ENCODE assay signal across 7 cellular contexts in the genomic region with DNA sequence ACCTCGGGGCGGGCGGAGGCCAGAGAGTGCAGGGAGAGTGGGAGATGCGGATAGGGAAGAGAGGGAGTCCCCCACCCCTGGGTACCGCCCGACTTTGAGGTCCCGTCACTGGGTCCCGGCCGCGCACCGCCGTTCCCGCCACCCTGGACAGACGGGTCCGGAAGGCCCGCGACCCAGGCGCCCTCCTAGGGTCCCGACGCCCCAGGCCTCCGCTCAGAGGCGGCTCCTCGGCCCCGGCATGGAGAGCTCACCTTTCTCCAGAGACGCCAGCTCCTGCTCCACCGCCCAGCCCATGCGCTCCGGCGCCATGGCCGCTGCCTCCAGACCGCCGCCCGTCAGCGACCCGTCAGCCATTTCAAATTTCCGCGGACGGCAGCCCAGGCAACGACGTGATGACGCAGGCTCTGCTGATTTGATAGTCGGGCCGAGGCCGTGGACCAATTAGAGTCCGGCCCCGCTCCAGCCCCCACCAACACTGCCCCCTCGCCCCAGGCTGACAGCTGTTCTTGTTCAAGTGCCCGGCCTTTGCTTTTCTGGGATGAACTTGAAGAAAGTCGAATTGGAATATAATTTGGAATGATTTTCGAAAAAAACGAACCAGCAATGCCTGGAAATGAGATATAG. TPM values are rescaled to one million over a fixed set of nuclear protein-coding genes. Genes with fewer than 3 reads are reported as not detected.
A peak's percentile ranks its signal among the peaks of the same experiment; 100 is the strongest.
DNase-seq lines count a peak whose midpoint lies in the region; ATAC-seq and TF ChIP-seq lines count a peak whose summit lies in the region.

TSS of gene SHCBP1 (minus strand) at position 374 of the 624 bp plus-strand sequence. CDS start at position 354, 20 bp downstream.

- TF ChIP-seq POLR2A in GM18505 (IDR thresholded peaks at IDR 0.05; ENCODE audit: borderline replicate concordance, extremely low read depth, insufficient read depth, insufficient read length): peak; percentile 79
- no peak for TF ChIP-seq POLR2A in gastrocnemius medialis (IDR thresholded peaks at IDR 0.05)

- in situ Hi-C loops in gastrocnemius medialis (cut with MboI; ENCODE audit: low sequenced_read_pairs in 4 of 4): no loop called here

- H3K4me3 Mint-ChIP-seq in T-helper 2 cell treated with Interferon-gamma antibody and Interleukin-4, amounts not matched to agents 5 μg/mL and 100 μg/mL, for 36 hours: peak within 1 kb of the TSS; percentile 97

- peaks cover 26% of the 10 kb centered on the region for H3K4me1 Mint-ChIP-seq in T-helper 2 cell treated with Interferon-gamma antibody and Interleukin-4, amounts not matched to agents 5 μg/mL and 100 μg/mL, for 36 hours (ENCODE audit: low read depth)

- intact Hi-C loops in gastrocnemius medialis (cut with DNase I; ENCODE audit: low total_unique reads): loop anchor here (2.0 kb wide), 1 partner anchor 70 kb away; no protein-coding TSS in a partner anchor

- H3K27me3 Mint-ChIP-seq in T-helper 2 cell treated with Interferon-gamma antibody and Interleukin-4, amounts not matched to agents 5 μg/mL and 100 μg/mL, for 36 hours (ENCODE audit: low read depth): no peaks in the 10 kb centered on the region

- H3K9me3 ChIP-seq in gastrocnemius medialis: no peaks in the 10 kb centered on the region

- DNase-seq in NCI-H1694 (lab: John Stamatoyannopoulos, UW): peak; percentile 69
- DNase-seq in T-helper 2 cell treated with Interferon-gamma antibody and Interleukin-4, amounts not matched to agents 5 μg/mL and 100 μg/mL, for 36 hours (ENCODE audit: low spot score): peak; percentile 87
- peak; percentile 94 for DNase-seq in astrocyte of the hippocampus (ENCODE audit: low read depth, low spot score)
- DNase-seq in iPS DF 19.7 (ENCODE audit: low read depth, low spot score): peak; percentile 65
- DNase-seq in gastrocnemius medialis: peak; percentile 69 to 70

- H3K4me3 ChIP-seq in gastrocnemius medialis: peak within 1 kb of the TSS; percentile 58 to 73 (median 60)

- H3K9me3 Mint-ChIP-seq in T-helper 2 cell treated with Interferon-gamma antibody and Interleukin-4, amounts not matched to agents 5 μg/mL and 100 μg/mL, for 36 hours: no peaks in the 10 kb centered on the region

- peak; percentile 91 for ATAC-seq in GM18505 (IDR thresholded peaks at IDR 0.05; ENCODE audit: unreplicated experiment)
- peak; percentile 88 for ATAC-seq in HG02884 (IDR thresholded peaks at IDR 0.05; ENCODE audit: unreplicated experiment)
- ATAC-seq in gastrocnemius medialis: peak; percentile 79 to 83

- H3K27me3 ChIP-seq in gastrocnemius medialis: no peaks in the 10 kb centered on the region

- no peaks in the 10 kb centered on the region for H3K36me3 ChIP-seq in gastrocnemius medialis

- H3K36me3 Mint-ChIP-seq in T-helper 2 cell treated with Interferon-gamma antibody and Interleukin-4, amounts not matched to agents 5 μg/mL and 100 μg/mL, for 36 hours (ENCODE audit: low read depth): peaks cover 23% of the 10 kb centered on the region

- H3K4me1 ChIP-seq in gastrocnemius medialis: peaks cover 0 to 12% of the 10 kb centered on the region in 2 donors

- no peak within 1 kb of the TSS for H3K27ac ChIP-seq in gastrocnemius medialis

- H3K27ac Mint-ChIP-seq in T-helper 2 cell treated with Interferon-gamma antibody and Interleukin-4, amounts not matched to agents 5 μg/mL and 100 μg/mL, for 36 hours: peak within 1 kb of the TSS; percentile 99

- TF ChIP-seq CTCF in gastrocnemius medialis (IDR thresholded peaks at IDR 0.05 in 4 of 5, conservative IDR thresholded peaks at IDR 0.05 in 1 of 5): no peak

RNA-seq across cellular contexts. Expression of gene SHCBP1, which starts in this region (rescaled TPM):
- total RNA-seq in gastrocnemius medialis: 1 to 10 TPM in 1 of 4 donors, under 1 TPM in 1, not detected in 2; 0.13 to 1.3 TPM
